Comparison of ENCODE assay signal across 1 cellular context in genomic region chr15:64459382-64459781, GRCh38.
TF ChIP-seq lines count a peak whose summit lies in the region.

No MANE protein-coding gene starts in this region.

TF ChIP-seq in HCT116, 20 proteins besides CTCF, POLR2A, EP300 and RAD21 (continued from another document):
- TF ChIP-seq ZBTB33 (IDR thresholded peaks at IDR 0.05; ENCODE audit: extremely low read depth, insufficient replicate concordance, low read length): no peak
- TF ChIP-seq CBX3 (IDR thresholded peaks at IDR 0.05; ENCODE audit: low read depth): no peak
- TF ChIP-seq SRF (IDR thresholded peaks at IDR 0.05; ENCODE audit: low read depth): no peak
- no peak for TF ChIP-seq ELF1 (IDR thresholded peaks at IDR 0.05; ENCODE audit: borderline replicate concordance, low read depth)
TF ChIP-seq in HCT116: peak in this region for 0.
